Comparison of ENCODE assay signal across 7 cellular contexts in genomic region chr16:2534335-2534734, GRCh38. TPM values are rescaled to one million over a fixed set of nuclear protein-coding genes. Genes with fewer than 3 reads are reported as not detected.
"Had no signal": no experiment of that assay in that cellular context is flagged by ENCODE, and none has a peak within 500 bp of the region (broad histone marks: within the 10 kb centered on the region; RNA-seq: fewer than 3 reads in every experiment).

No MANE protein-coding gene starts in this region.

RNA-seq across cellular contexts. Expression of gene CEMP1, which starts 3.1 kb away (rescaled TPM):
- total RNA-seq: activated CD8-positive, alpha-beta T cell treated with anti-CD3 and anti-CD28 coated beads for 36 hours; astrocyte; cardiac septum; epithelial cell of proximal tubule; left ventricle myocardium inferior; subcutaneous adipose tissue; T-helper 2 cell treated with Interferon-gamma antibody and Interleukin-4, amounts not matched to agents 100 ng/mL and 5 ng/mL, for 36 hours had no signal
